In genomic region chr10:3425261-3425660, GRCh38 we compare ENCODE assay signal across 19 cellular contexts.
"Had no signal": no experiment of that assay in that cellular context is flagged by ENCODE, and none has a peak within 500 bp of the region (broad histone marks: within the 10 kb centered on the region; RNA-seq: fewer than 3 reads in every experiment).

No MANE protein-coding gene starts in this region.

- H3K27me3 ChIP-seq: adrenal gland, breast epithelium, vagina had no signal

- H3K36me3 Mint-ChIP-seq: activated naive CD4-positive, alpha-beta T cell treated with anti-CD3 and anti-CD28 coated beads, Interleukin-2, amount 50 U/mL, for 24 hours had no signal

- H3K27ac ChIP-seq: epithelial cell of prostate, vagina had no signal

- ATAC-seq: activated CD4-positive, CD25-positive, alpha-beta regulatory T cell treated with anti-CD3 and anti-CD28 coated beads, Interleukin-2, amount 50 U/mL, for 24 hours; activated CD8-positive, alpha-beta T cell treated with anti-CD3 and anti-CD28 coated beads, Interleukin-2, amount 10 ng/mL, durations not matched to agents 7 days and 5 days; effector memory CD8-positive, alpha-beta T cell; stimulated activated naive CD8-positive, alpha-beta T cell treated with anti-CD3 and anti-CD28 coated beads, Interleukin-15, Interleukin-2, amounts not matched to agents 100 U/mL and 50 U/mL, for 24 hours had no signal

- DNase-seq: activated CD4-positive, alpha-beta T cell treated with anti-CD3 and anti-CD28 coated beads, Interleukin-2, amount 10 ng/mL, durations not matched to agents 7 days and 5 days; activated CD8-positive, alpha-beta T cell treated with anti-CD3 and anti-CD28 coated beads, Interleukin-2, amount 10 ng/mL, durations not matched to agents 7 days and 5 days; activated gamma-delta T cell; activated T-cell treated with anti-CD3 and anti-CD28 coated beads, Interleukin-2, amount 50 U/mL, for 48 hours; adrenal gland; effector memory CD8-positive, alpha-beta T cell; foreskin melanocyte; glutamatergic neuron; mammary epithelial cell; occipital lobe; stimulated activated CD4-positive, alpha-beta T cell treated with anti-CD3 and anti-CD28 coated beads, Interleukin-12 subunit alpha, Interleukin-12 subunit beta, amount 100 ng/mL, for 4 hours; stimulated activated CD4-positive, alpha-beta T cell treated with anti-CD3 and anti-CD28 coated beads, Interleukin-1b, Interleukin-23, amount 100 ng/mL, for 48 hours; stimulated activated naive CD8-positive, alpha-beta T cell treated with anti-CD3 and anti-CD28 coated beads, Interleukin-15, Interleukin-2, amounts not matched to agents 100 U/mL and 50 U/mL, for 24 hours had no signal

- H3K4me3 ChIP-seq: adrenal gland, breast epithelium, vagina had no signal

- H3K36me3 ChIP-seq: adrenal gland, breast epithelium, vagina had no signal

- H3K4me3 Mint-ChIP-seq: activated CD4-positive, alpha-beta T cell treated with anti-CD3 and anti-CD28 coated beads, Interleukin-2, amount 10 ng/mL, durations not matched to agents 7 days and 5 days; activated CD8-positive, alpha-beta T cell treated with anti-CD3 and anti-CD28 coated beads, Interleukin-2, amount 10 ng/mL, durations not matched to agents 7 days and 5 days; activated naive CD4-positive, alpha-beta T cell treated with anti-CD3 and anti-CD28 coated beads, Interleukin-2, amount 50 U/mL, for 24 hours; effector memory CD8-positive, alpha-beta T cell had no signal

- H3K9me3 ChIP-seq: adrenal gland, breast epithelium, vagina had no signal

- H3K4me1 ChIP-seq: adrenal gland had no signal

- H3K27me3 Mint-ChIP-seq: activated CD4-positive, alpha-beta T cell treated with anti-CD3 and anti-CD28 coated beads, Interleukin-2, amount 10 ng/mL, durations not matched to agents 7 days and 5 days had no signal

- H3K27ac Mint-ChIP-seq: activated CD4-positive, alpha-beta T cell treated with anti-CD3 and anti-CD28 coated beads, Interleukin-2, amount 10 ng/mL, durations not matched to agents 7 days and 5 days; activated CD8-positive, alpha-beta T cell treated with anti-CD3 and anti-CD28 coated beads, Interleukin-2, amount 10 ng/mL, durations not matched to agents 7 days and 5 days; activated naive CD4-positive, alpha-beta T cell treated with anti-CD3 and anti-CD28 coated beads, Interleukin-2, amount 50 U/mL, for 24 hours; effector memory CD8-positive, alpha-beta T cell; progenitor cell of endocrine pancreas had no signal
